Comparison of ENCODE assay signal across 8 cellular contexts in the genomic region with DNA sequence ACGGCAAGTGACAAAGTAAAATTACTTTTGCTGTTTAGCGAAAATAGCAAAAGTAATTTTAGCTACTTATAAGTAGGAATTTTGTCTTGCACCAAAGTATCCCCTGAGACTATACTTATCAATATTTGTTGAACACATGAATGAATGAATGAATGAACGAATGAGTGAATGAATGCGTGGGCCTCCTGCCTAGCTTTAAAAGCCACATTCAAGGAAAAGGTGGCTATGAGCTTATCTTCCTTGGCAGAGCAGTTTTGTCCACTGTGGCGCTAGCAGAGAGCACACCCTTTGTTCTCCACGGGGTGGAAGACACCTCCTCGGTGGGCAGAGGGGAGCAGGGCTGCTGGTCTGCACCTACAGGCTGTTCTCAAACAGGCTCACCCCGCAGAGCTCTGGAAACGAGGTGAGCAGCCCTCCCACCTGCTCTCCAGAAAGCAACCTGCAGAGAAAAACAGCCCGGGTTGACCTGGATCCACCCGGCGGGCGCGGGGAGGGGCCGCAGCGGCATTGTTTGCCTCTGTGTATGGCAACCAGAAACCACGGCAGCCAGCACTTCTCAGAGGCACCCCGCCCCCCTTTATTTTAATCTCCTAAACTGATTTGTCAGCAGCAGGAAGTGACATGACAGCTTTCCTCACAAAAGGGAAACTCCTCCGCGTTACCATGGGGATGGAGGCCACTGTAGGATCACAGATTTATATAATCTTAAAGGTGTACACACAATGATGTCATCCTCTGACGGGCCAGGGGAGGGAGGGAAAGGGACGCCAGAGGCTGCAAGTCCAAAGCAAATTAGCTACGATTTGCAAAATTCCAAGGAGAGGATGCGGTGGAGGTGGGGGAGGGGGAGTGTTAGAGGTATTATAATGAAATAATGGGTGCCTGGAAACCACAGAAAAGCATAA. TPM values are rescaled to one million over a fixed set of nuclear protein-coding genes. Genes with fewer than 3 reads are reported as not detected.
DNase-seq lines count a peak whose midpoint lies in the region; ATAC-seq and TF ChIP-seq lines count a peak whose summit lies in the region.

No MANE protein-coding gene starts in this region.

- peaks cover 34% of the 10 kb centered on the region for H3K79me2 ChIP-seq in SK-N-SH (ENCODE audit: insufficient read depth)

- H3F3A ChIP-seq in SK-N-SH (replicated peaks; ENCODE audit: insufficient read depth) = peaks cover 56% of the 10 kb centered on the region

- WGBS in SK-N-SH (ENCODE audit: low lambda C conversion rate) = 14% methylated on average over 15 of the region's 24 CpGs
- 7 to 8% methylated on average over 22 to 24 of the region's 24 CpGs for WGBS in testis, 2 donors

- peak overlapping the region; percentile 94 to 99 for H3K27ac Mint-ChIP-seq in activated naive CD4-positive, alpha-beta T cell treated with anti-CD3 and anti-CD28 coated beads, Interleukin-2, amount 50 U/mL, for 72 hours

- POLR2A ChIA-PET in GM10248 (lab: Yijun Ruan, JAX) = interaction anchor here (0.6 to 1.5 kb wide), 5 partner anchors 11 to 117 kb away, joined by 3 to 4 read pairs (median 3); no protein-coding TSS in a partner anchor
- POLR2A ChIA-PET in SK-N-SH (lab: Yijun Ruan, JAX) = interaction anchor here (0.7 to 1.3 kb wide), 6 partner anchors 23 to 319 kb away, joined by 3 to 5 read pairs (median 4); a partner anchor contains a TSS

- DNase-seq in GM10248 (ENCODE audit: extremely low spot score) = peak; percentile 93
- peak; percentile 91 for DNase-seq in NCI-H1092 (lab: John Stamatoyannopoulos, UW)
- peak; percentile 93 for DNase-seq in SK-N-SH
- peak; percentile 85 to 89 for DNase-seq in activated naive CD4-positive, alpha-beta T cell treated with anti-CD3 and anti-CD28 coated beads, Interleukin-2, amount 50 U/mL, for 72 hours (ENCODE audit: low spot score in 2 of 2)
- DNase-seq in glomerular visceral epithelial cell (ENCODE audit: extremely low spot score) = peak; percentile 100
- DNase-seq in omental fat pad (ENCODE audit: low spot score) = peak; percentile 97
- peak; percentile 99 for DNase-seq in testis

- CTCF ChIA-PET in GM10248 (lab: Yijun Ruan, JAX) (interaction anchor here (1.0 to 2.5 kb wide), 7 partner anchors 10 to 168 kb away, joined by 3 to 12 read pairs (median 4); no protein-coding TSS in a partner anchor), SK-N-SH (lab: Yijun Ruan, JAX) (interaction anchor here (0.6 to 2.4 kb wide), 10 partner anchors 33 to 168 kb away, joined by 3 to 22 read pairs (median 4); no protein-coding TSS in a partner anchor)

- H3K27me3 ChIP-seq in SK-N-SH (ENCODE audit: insufficient read depth) (no peaks in the 10 kb centered on the region), testis (no peaks in the 10 kb centered on the region)

- no peak overlapping the region for H2AFZ ChIP-seq in SK-N-SH (ENCODE audit: low read depth)

- H3K9ac ChIP-seq in SK-N-SH = peak overlapping the region; percentile 96

- intact Hi-C loops in testis (cut with DNase I; ENCODE audit: low total_unique reads) = loop anchor here (5.0 kb wide), 2 partner anchors 43 to 137 kb away; no protein-coding TSS in a partner anchor

- TF ChIP-seq CTCF in GM10248 (IDR thresholded peaks at IDR 0.05; ENCODE audit: control extremely low read depth, extremely low read depth, low read depth, missing control alignments) (no peak), SK-N-SH (IDR thresholded peaks at IDR 0.05) (peak; percentile 17; the same call in 1 of the 2 replicates), omental fat pad (IDR thresholded peaks at IDR 0.05) (no peak), testis (IDR thresholded peaks at IDR 0.05) (peak in 1 of 3 experiments; percentile 11)

- H4K20me1 ChIP-seq in SK-N-SH (ENCODE audit: insufficient read depth) = peaks cover 43% of the 10 kb centered on the region

- H3K36me3 ChIP-seq in SK-N-SH (replicated peaks in 1 of 2; ENCODE audit: control insufficient read depth in 1 of 2, insufficient read depth in 2 of 2, low read length in 1 of 2) (peaks cover 21 to 26% of the 10 kb centered on the region in 2 experiments), testis (ENCODE audit: low read depth, missing control alignments) (no peaks in the 10 kb centered on the region)

- peak overlapping the region; percentile 98 to 100 for H3K27ac ChIP-seq in SK-N-SH (ENCODE audit: low read depth in 2 of 2, low read length in 1 of 2)
- H3K27ac ChIP-seq in testis = peak overlapping the region; percentile 100

- TF ChIP-seq RAD21 in SK-N-SH (IDR thresholded peaks at IDR 0.05; ENCODE audit: low read length) = no peak

- TF ChIP-seq EP300 in SK-N-SH (IDR thresholded peaks at IDR 0.05; ENCODE audit: borderline replicate concordance in 1 of 2, low read depth in 1 of 2, low read length in 1 of 2) = peak in 1 of 2 experiments; percentile 68; a peak in 2 of 4 replicates

- H3K4me1 ChIP-seq in SK-N-SH (ENCODE audit: control insufficient read depth in 1 of 2, insufficient read depth in 2 of 2, low read depth in 1 of 2, low read length in 1 of 2) = peaks cover 4 to 37% of the 10 kb centered on the region in 2 experiments; a peak in 2 of 4 replicates
- peaks cover 20% of the 10 kb centered on the region for H3K4me1 ChIP-seq in testis

- H3K9me3 ChIP-seq in SK-N-SH (0 out of 2 replicates have a peak, but pooled peaks cover 4% of the 10 kb centered on the region), testis (no peaks in the 10 kb centered on the region)

- H3K4me3 ChIP-seq in SK-N-SH (ENCODE audit: low read depth in 2 of 2, low read length in 1 of 2) (peak overlapping the region; percentile 58 to 59), testis (peak overlapping the region; percentile 15 to 47)

- H3K9me3 Mint-ChIP-seq in activated naive CD4-positive, alpha-beta T cell treated with anti-CD3 and anti-CD28 coated beads, Interleukin-2, amount 50 U/mL, for 72 hours = peaks cover 0 to 2% of the 10 kb centered on the region in 2 donors

- TF ChIP-seq POLR2A in testis (IDR thresholded peaks at IDR 0.05) = no peak

- peak overlapping the region; percentile 95 for H3K4me2 ChIP-seq in SK-N-SH

- peaks cover 10 to 17% of the 10 kb centered on the region in 2 donors for H3K36me3 Mint-ChIP-seq in activated naive CD4-positive, alpha-beta T cell treated with anti-CD3 and anti-CD28 coated beads, Interleukin-2, amount 50 U/mL, for 72 hours

- H3K9me2 ChIP-seq in SK-N-SH = no peaks in the 10 kb centered on the region

- ATAC-seq in HG02610 (IDR thresholded peaks at IDR 0.05; ENCODE audit: unreplicated experiment) (peak; percentile 85), omental fat pad (ENCODE audit: low FRiP score) (peak; percentile 42)
- peak; percentile 89 to 93 for ATAC-seq in activated naive CD4-positive, alpha-beta T cell treated with anti-CD3 and anti-CD28 coated beads, Interleukin-2, amount 50 U/mL, for 72 hours

TF ChIP-seq in SK-N-SH, 30 proteins besides CTCF, POLR2A, EP300 and RAD21 (continues in another document):
- TF ChIP-seq, protein P1, sequence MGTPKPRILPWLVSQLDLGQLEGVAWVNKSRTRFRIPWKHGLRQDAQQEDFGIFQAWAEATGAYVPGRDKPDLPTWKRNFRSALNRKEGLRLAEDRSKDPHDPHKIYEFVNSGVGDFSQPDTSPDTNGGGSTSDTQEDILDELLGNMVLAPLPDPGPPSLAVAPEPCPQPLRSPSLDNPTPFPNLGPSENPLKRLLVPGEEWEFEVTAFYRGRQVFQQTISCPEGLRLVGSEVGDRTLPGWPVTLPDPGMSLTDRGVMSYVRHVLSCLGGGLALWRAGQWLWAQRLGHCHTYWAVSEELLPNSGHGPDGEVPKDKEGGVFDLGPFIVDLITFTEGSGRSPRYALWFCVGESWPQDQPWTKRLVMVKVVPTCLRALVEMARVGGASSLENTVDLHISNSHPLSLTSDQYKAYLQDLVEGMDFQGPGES (IDR thresholded peaks at IDR 0.05; ENCODE audit: low read depth, low read length) = no peak
- TF ChIP-seq JUND (IDR thresholded peaks at IDR 0.05) (peak; percentile 59), CHD2 (IDR thresholded peaks at IDR 0.05; ENCODE audit: low read length, partially characterized antibody) (peak; percentile 73), RXRA (IDR thresholded peaks at IDR 0.05; ENCODE audit: borderline replicate concordance, low read depth) (peak; percentile 42; the same call in 1 of the 2 replicates), GATA2 (CRISPR knock-in tag; IDR thresholded peaks at IDR 0.05) (0 out of 2 replicates have a peak, but pooled peaks have one; percentile 41), NFIC (IDR thresholded peaks at IDR 0.05; ENCODE audit: borderline replicate concordance) (peak; percentile 48; the same call in 1 of the 2 replicates), MXI1 (IDR thresholded peaks at IDR 0.05; ENCODE audit: low read depth, low read length) (peak; percentile 84), RFX5 (IDR thresholded peaks at IDR 0.05; ENCODE audit: low read length) (peak; percentile 57; the same call in 1 of the 2 replicates), ELF1 (IDR thresholded peaks at IDR 0.05) (no peak)
- TF ChIP-seq, protein P2, sequence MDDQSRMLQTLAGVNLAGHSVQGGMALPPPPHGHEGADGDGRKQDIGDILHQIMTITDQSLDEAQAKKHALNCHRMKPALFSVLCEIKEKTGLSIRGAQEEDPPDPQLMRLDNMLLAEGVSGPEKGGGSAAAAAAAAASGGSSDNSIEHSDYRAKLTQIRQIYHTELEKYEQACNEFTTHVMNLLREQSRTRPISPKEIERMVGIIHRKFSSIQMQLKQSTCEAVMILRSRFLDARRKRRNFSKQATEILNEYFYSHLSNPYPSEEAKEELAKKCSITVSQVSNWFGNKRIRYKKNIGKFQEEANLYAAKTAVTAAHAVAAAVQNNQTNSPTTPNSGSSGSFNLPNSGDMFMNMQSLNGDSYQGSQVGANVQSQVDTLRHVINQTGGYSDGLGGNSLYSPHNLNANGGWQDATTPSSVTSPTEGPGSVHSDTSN (IDR thresholded peaks at IDR 0.05) = peak; percentile 88
- TF ChIP-seq, protein P3, sequence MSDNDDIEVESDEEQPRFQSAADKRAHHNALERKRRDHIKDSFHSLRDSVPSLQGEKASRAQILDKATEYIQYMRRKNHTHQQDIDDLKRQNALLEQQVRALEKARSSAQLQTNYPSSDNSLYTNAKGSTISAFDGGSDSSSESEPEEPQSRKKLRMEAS (IDR thresholded peaks at IDR 0.05; ENCODE audit: low read depth) = peak; percentile 66
- TF ChIP-seq, protein P4, sequence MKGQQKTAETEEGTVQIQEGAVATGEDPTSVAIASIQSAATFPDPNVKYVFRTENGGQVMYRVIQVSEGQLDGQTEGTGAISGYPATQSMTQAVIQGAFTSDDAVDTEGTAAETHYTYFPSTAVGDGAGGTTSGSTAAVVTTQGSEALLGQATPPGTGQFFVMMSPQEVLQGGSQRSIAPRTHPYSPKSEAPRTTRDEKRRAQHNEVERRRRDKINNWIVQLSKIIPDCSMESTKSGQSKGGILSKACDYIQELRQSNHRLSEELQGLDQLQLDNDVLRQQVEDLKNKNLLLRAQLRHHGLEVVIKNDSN (IDR thresholded peaks at IDR 0.05; ENCODE audit: borderline replicate concordance, low read depth) = no peak

RNA-seq across cellular contexts. Expression of a gene that starts 5.9 kb away (rescaled TPM):
- polyA plus RNA-seq in SK-N-SH (2012; rRNA removed) (373 and 455 TPM in 2 replicates), testis (ENCODE audit: insufficient read depth, low read depth, low replicate concordance) (86.2 TPM)
- polyA plus RNA-seq in SK-N-SH (2012; cell fraction: cytosol; rRNA removed) = 208 and 248 TPM in 2 replicates
- 873 and 891 TPM in 2 replicates for polyA plus RNA-seq in SK-N-SH (2012; cell fraction: nucleus; rRNA removed)
- total RNA-seq in activated naive CD4-positive, alpha-beta T cell treated with anti-CD3 and anti-CD28 coated beads, Interleukin-2, amount 50 U/mL, for 72 hours = 10 to 100 TPM; 12.0 to 17.6 TPM
- total RNA-seq in omental fat pad (1,000 to 10,000 TPM; 1,645 to 2,968 (median 1,824) TPM), testis (100 to 1,000 TPM; 159 to 172 TPM)

Comparison
In these comparisons a context has a peak if more than half of its experiments do, and no peak if none do; other contexts are left out.
1. Peak in every context shown above with its lines: DNase-seq, ATAC-seq, H3K4me3 ChIP-seq and H3K27ac ChIP-seq.
2. RNA of a gene that starts 5.9 kb away (total RNA-seq): 1,645 to 2,968 TPM in omental fat pad; 159 to 172 TPM in testis and 12.0 to 17.6 TPM in activated naive CD4-positive, alpha-beta T cell treated with anti-CD3 and anti-CD28 coated beads, Interleukin-2, amount 50 U/mL, for 72 hours; every median in the first group is over 4 times any median in the second.